ENCODE assay signal across 1 cellular context in the genomic region with DNA sequence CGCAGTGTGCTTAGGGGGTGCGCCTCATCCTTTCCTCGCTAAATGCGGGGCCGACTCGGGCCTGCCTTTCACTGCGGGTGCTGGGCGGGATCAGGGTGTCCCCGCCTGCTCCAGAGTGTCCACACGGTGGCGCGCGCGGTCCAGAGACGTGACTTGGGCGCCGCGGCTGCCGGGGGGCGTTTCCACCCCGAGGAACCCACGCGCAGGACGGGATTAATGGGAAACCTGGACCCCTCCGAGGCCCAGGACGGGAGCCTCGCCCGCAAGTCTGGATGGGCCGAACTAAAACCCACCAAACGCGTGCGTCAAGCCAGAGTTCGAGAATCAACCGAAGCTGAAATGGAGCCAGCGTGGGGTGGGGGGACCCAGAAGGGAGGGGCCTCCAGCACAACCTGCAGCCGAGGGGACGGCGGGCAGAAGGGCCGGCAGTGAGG.
TF ChIP-seq lines count a peak whose summit lies in the region.

No MANE protein-coding gene starts in this region.

TF ChIP-seq in HEK293, 187 proteins besides CTCF, POLR2A, EP300 and RAD21 (continued from another document and continues in another):
- peak; percentile 93 for TF ChIP-seq ZNF654 (tag by site-specific recombination; IDR thresholded peaks at IDR 0.05; ENCODE audit: low read depth)
- peak; percentile 58; the same call in 1 of the 2 replicates for TF ChIP-seq YY1 (tag by site-specific recombination; IDR thresholded peaks at IDR 0.05)
- peak; percentile 79 for TF ChIP-seq ZNF501 (tag by site-specific recombination; IDR thresholded peaks at IDR 0.05)
- TF ChIP-seq, protein P1, sequence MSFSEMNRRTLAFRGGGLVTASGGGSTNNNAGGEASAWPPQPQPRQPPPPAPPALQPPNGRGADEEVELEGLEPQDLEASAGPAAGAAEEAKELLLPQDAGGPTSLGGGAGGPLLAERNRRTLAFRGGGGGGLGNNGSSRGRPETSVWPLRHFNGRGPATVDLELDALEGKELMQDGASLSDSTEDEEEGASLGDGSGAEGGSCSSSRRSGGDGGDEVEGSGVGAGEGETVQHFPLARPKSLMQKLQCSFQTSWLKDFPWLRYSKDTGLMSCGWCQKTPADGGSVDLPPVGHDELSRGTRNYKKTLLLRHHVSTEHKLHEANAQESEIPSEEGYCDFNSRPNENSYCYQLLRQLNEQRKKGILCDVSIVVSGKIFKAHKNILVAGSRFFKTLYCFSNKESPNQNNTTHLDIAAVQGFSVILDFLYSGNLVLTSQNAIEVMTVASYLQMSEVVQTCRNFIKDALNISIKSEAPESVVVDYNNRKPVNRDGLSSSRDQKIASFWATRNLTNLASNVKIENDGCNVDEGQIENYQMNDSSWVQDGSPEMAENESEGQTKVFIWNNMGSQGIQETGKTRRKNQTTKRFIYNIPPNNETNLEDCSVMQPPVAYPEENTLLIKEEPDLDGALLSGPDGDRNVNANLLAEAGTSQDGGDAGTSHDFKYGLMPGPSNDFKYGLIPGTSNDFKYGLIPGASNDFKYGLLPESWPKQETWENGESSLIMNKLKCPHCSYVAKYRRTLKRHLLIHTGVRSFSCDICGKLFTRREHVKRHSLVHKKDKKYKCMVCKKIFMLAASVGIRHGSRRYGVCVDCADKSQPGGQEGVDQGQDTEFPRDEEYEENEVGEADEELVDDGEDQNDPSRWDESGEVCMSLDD (tag by site-specific recombination; IDR thresholded peaks at IDR 0.05), result peak; percentile 96
- peak; percentile 98; the same call in 1 of the 2 replicates for TF ChIP-seq ZNF335 (tag by site-specific recombination; conservative IDR thresholded peaks at IDR 0.05)
- TF ChIP-seq, protein P2, sequence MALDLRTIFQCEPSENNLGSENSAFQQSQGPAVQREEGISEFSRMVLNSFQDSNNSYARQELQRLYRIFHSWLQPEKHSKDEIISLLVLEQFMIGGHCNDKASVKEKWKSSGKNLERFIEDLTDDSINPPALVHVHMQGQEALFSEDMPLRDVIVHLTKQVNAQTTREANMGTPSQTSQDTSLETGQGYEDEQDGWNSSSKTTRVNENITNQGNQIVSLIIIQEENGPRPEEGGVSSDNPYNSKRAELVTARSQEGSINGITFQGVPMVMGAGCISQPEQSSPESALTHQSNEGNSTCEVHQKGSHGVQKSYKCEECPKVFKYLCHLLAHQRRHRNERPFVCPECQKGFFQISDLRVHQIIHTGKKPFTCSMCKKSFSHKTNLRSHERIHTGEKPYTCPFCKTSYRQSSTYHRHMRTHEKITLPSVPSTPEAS (tag by site-specific recombination; IDR thresholded peaks at IDR 0.05), result 0 out of 2 replicates have a peak, but pooled peaks have one; percentile 22
- TF ChIP-seq SCRT2 (tag by site-specific recombination; IDR thresholded peaks at IDR 0.05), result no peak
- TF ChIP-seq ZBTB7A (tag by site-specific recombination; IDR thresholded peaks at IDR 0.05; ENCODE audit: low read depth), result peak; percentile 92
- TF ChIP-seq, protein P3, sequence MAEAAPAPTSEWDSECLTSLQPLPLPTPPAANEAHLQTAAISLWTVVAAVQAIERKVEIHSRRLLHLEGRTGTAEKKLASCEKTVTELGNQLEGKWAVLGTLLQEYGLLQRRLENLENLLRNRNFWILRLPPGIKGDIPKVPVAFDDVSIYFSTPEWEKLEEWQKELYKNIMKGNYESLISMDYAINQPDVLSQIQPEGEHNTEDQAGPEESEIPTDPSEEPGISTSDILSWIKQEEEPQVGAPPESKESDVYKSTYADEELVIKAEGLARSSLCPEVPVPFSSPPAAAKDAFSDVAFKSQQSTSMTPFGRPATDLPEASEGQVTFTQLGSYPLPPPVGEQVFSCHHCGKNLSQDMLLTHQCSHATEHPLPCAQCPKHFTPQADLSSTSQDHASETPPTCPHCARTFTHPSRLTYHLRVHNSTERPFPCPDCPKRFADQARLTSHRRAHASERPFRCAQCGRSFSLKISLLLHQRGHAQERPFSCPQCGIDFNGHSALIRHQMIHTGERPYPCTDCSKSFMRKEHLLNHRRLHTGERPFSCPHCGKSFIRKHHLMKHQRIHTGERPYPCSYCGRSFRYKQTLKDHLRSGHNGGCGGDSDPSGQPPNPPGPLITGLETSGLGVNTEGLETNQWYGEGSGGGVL (tag by site-specific recombination; IDR thresholded peaks at IDR 0.05), result peak; percentile 50; the same call in 1 of the 2 replicates
- TF ChIP-seq, protein P4, sequence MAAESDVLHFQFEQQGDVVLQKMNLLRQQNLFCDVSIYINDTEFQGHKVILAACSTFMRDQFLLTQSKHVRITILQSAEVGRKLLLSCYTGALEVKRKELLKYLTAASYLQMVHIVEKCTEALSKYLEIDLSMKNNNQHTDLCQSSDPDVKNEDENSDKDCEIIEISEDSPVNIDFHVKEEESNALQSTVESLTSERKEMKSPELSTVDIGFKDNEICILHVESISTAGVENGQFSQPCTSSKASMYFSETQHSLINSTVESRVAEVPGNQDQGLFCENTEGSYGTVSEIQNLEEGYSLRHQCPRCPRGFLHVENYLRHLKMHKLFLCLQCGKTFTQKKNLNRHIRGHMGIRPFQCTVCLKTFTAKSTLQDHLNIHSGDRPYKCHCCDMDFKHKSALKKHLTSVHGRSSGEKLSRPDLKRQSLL (tag by site-specific recombination; IDR thresholded peaks at IDR 0.05), result no peak
- peak; percentile 66 for TF ChIP-seq ZBTB8A (tag by site-specific recombination; IDR thresholded peaks at IDR 0.05)
- TF ChIP-seq ZSCAN16 (tag by site-specific recombination; IDR thresholded peaks at IDR 0.05), result no peak
- TF ChIP-seq GLI4 (tag by site-specific recombination; IDR thresholded peaks at IDR 0.05), result 0 out of 2 replicates have a peak, but pooled peaks have one; percentile 22
- TF ChIP-seq HOXC10 (CRISPR knock-in tag; IDR thresholded peaks at IDR 0.05), result no peak
- TF ChIP-seq, protein P5, sequence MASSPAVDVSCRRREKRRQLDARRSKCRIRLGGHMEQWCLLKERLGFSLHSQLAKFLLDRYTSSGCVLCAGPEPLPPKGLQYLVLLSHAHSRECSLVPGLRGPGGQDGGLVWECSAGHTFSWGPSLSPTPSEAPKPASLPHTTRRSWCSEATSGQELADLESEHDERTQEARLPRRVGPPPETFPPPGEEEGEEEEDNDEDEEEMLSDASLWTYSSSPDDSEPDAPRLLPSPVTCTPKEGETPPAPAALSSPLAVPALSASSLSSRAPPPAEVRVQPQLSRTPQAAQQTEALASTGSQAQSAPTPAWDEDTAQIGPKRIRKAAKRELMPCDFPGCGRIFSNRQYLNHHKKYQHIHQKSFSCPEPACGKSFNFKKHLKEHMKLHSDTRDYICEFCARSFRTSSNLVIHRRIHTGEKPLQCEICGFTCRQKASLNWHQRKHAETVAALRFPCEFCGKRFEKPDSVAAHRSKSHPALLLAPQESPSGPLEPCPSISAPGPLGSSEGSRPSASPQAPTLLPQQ (tag by site-specific recombination; IDR thresholded peaks at IDR 0.05), result peak; percentile 69; the same call in 1 of the 2 replicates
- TF ChIP-seq ZNF76 (tag by site-specific recombination; IDR thresholded peaks at IDR 0.05; ENCODE audit: borderline replicate concordance, low read depth), result 0 out of 2 replicates have a peak, but pooled peaks have one; percentile 29
- peak; percentile 74 for TF ChIP-seq KLF8 (tag by site-specific recombination; IDR thresholded peaks at IDR 0.05)
- TF ChIP-seq, protein P6, sequence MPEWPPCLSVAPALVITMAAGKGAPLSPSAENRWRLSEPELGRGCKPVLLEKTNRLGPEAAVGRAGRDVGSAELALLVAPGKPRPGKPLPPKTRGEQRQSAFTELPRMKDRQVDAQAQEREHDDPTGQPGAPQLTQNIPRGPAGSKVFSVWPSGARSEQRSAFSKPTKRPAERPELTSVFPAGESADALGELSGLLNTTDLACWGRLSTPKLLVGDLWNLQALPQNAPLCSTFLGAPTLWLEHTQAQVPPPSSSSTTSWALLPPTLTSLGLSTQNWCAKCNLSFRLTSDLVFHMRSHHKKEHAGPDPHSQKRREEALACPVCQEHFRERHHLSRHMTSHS (tag by site-specific recombination; IDR thresholded peaks at IDR 0.05), result no peak
- TF ChIP-seq, protein P7, sequence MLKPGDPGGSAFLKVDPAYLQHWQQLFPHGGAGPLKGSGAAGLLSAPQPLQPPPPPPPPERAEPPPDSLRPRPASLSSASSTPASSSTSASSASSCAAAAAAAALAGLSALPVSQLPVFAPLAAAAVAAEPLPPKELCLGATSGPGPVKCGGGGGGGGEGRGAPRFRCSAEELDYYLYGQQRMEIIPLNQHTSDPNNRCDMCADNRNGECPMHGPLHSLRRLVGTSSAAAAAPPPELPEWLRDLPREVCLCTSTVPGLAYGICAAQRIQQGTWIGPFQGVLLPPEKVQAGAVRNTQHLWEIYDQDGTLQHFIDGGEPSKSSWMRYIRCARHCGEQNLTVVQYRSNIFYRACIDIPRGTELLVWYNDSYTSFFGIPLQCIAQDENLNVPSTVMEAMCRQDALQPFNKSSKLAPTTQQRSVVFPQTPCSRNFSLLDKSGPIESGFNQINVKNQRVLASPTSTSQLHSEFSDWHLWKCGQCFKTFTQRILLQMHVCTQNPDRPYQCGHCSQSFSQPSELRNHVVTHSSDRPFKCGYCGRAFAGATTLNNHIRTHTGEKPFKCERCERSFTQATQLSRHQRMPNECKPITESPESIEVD (tag by site-specific recombination; IDR thresholded peaks at IDR 0.05), result no peak
- no peak for TF ChIP-seq ZNF558 (tag by site-specific recombination; IDR thresholded peaks at IDR 0.05)
- peak; percentile 90 for TF ChIP-seq ZNF2 (tag by site-specific recombination; IDR thresholded peaks at IDR 0.05)
- peak; percentile 96 for TF ChIP-seq KLF16 (tag by site-specific recombination; IDR thresholded peaks at IDR 0.05)
- peak; percentile 79 for TF ChIP-seq PRDM1 (tag by site-specific recombination; IDR thresholded peaks at IDR 0.05)
- no peak for TF ChIP-seq ZNF621 (tag by site-specific recombination; IDR thresholded peaks at IDR 0.05)
- TF ChIP-seq, protein P8, sequence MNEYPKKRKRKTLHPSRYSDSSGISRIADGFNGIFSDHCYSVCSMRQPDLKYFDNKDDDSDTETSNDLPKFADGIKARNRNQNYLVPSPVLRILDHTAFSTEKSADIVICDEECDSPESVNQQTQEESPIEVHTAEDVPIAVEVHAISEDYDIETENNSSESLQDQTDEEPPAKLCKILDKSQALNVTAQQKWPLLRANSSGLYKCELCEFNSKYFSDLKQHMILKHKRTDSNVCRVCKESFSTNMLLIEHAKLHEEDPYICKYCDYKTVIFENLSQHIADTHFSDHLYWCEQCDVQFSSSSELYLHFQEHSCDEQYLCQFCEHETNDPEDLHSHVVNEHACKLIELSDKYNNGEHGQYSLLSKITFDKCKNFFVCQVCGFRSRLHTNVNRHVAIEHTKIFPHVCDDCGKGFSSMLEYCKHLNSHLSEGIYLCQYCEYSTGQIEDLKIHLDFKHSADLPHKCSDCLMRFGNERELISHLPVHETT (tag by site-specific recombination; IDR thresholded peaks at IDR 0.05), result peak; percentile 34; the same call in 1 of the 2 replicates
- no peak for TF ChIP-seq ZNF23 (tag by site-specific recombination; IDR thresholded peaks at IDR 0.05; ENCODE audit: borderline replicate concordance)
- TF ChIP-seq SETDB1 (IDR thresholded peaks at IDR 0.05; ENCODE audit: insufficient read length, low read length), result no peak
- TF ChIP-seq ZNF394 (tag by site-specific recombination; IDR thresholded peaks at IDR 0.05; ENCODE audit: borderline replicate concordance), result 0 out of 2 replicates have a peak, but pooled peaks have one; percentile 38
- TF ChIP-seq ZBTB17 (tag by site-specific recombination; IDR thresholded peaks at IDR 0.05), result peak; percentile 12; the same call in 1 of the 2 replicates
- peak; percentile 61 for TF ChIP-seq ZNF629 (tag by site-specific recombination; IDR thresholded peaks at IDR 0.05)
- TF ChIP-seq ZNF366 (tag by site-specific recombination; conservative IDR thresholded peaks at IDR 0.05), result no peak
- TF ChIP-seq, protein P9, sequence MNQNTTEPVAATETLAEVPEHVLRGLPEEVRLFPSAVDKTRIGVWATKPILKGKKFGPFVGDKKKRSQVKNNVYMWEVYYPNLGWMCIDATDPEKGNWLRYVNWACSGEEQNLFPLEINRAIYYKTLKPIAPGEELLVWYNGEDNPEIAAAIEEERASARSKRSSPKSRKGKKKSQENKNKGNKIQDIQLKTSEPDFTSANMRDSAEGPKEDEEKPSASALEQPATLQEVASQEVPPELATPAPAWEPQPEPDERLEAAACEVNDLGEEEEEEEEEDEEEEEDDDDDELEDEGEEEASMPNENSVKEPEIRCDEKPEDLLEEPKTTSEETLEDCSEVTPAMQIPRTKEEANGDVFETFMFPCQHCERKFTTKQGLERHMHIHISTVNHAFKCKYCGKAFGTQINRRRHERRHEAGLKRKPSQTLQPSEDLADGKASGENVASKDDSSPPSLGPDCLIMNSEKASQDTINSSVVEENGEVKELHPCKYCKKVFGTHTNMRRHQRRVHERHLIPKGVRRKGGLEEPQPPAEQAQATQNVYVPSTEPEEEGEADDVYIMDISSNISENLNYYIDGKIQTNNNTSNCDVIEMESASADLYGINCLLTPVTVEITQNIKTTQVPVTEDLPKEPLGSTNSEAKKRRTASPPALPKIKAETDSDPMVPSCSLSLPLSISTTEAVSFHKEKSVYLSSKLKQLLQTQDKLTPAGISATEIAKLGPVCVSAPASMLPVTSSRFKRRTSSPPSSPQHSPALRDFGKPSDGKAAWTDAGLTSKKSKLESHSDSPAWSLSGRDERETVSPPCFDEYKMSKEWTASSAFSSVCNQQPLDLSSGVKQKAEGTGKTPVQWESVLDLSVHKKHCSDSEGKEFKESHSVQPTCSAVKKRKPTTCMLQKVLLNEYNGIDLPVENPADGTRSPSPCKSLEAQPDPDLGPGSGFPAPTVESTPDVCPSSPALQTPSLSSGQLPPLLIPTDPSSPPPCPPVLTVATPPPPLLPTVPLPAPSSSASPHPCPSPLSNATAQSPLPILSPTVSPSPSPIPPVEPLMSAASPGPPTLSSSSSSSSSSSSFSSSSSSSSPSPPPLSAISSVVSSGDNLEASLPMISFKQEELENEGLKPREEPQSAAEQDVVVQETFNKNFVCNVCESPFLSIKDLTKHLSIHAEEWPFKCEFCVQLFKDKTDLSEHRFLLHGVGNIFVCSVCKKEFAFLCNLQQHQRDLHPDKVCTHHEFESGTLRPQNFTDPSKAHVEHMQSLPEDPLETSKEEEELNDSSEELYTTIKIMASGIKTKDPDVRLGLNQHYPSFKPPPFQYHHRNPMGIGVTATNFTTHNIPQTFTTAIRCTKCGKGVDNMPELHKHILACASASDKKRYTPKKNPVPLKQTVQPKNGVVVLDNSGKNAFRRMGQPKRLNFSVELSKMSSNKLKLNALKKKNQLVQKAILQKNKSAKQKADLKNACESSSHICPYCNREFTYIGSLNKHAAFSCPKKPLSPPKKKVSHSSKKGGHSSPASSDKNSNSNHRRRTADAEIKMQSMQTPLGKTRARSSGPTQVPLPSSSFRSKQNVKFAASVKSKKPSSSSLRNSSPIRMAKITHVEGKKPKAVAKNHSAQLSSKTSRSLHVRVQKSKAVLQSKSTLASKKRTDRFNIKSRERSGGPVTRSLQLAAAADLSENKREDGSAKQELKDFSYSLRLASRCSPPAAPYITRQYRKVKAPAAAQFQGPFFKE (tag by site-specific recombination; IDR thresholded peaks at IDR 0.05; ENCODE audit: borderline replicate concordance), result no peak
- TF ChIP-seq ZNF311 (tag by site-specific recombination; IDR thresholded peaks at IDR 0.05; ENCODE audit: borderline replicate concordance), result no peak
- 0 out of 2 replicates have a peak, but pooled peaks have one; percentile 18 for TF ChIP-seq ZNF843 (tag by site-specific recombination; IDR thresholded peaks at IDR 0.05)
- TF ChIP-seq ZNF555 (tag by site-specific recombination; conservative IDR thresholded peaks at IDR 0.05), result no peak
- TF ChIP-seq ZFP69B (tag by site-specific recombination; IDR thresholded peaks at IDR 0.05), result peak; percentile 60
